8 cellular contexts compared by ENCODE assay signal in genomic region chrX:14030248-14030592, GRCh38. TPM values are rescaled to one million over a fixed set of nuclear protein-coding genes. Genes with fewer than 3 reads are reported as not detected.
DNase-seq lines count a peak whose midpoint lies in the region; ATAC-seq and TF ChIP-seq lines count a peak whose summit lies in the region.

No MANE protein-coding gene starts in this region.

- H2AFZ ChIP-seq in neuronal stem cell (ENCODE audit: low read length) = peak overlapping the region; percentile 83

- no peaks in the 10 kb centered on the region for H3K27me3 ChIP-seq in neuronal stem cell (ENCODE audit: control insufficient read depth in 3 of 3, insufficient read depth in 3 of 3, low read depth in 1 of 3, low read length in 3 of 3)

- in situ Hi-C loops in KBM-7 (cut with MboI; ENCODE audit: low pct_unique_long_range_greater_than_20kb, low sequenced_read_pairs) = loop anchor here (25.0 kb wide), 2 partner anchors 368 to 518 kb away; partner anchors contain the start of gene TCEANC

- no peak overlapping the region for H3K18ac ChIP-seq in neuronal stem cell (ENCODE audit: low read length)

- no peak overlapping the region for H3K23ac ChIP-seq in neuronal stem cell (ENCODE audit: low read depth, low read length, poor library complexity)

- H3K4me3 ChIP-seq in AG09309 (ENCODE audit: control insufficient read depth, low read depth, low read length) (peak overlapping the region; percentile 71), SK-N-MC (peak overlapping the region; percentile 86), neuronal stem cell (ENCODE audit: low read length in 2 of 2) (peak overlapping the region; percentile 53 to 82)

- no peak overlapping the region for H2BK120ac ChIP-seq in neuronal stem cell (ENCODE audit: low read depth, low read length)

- peaks cover 5 to 12% of the 10 kb centered on the region in 2 donors for H3K4me1 ChIP-seq in neuronal stem cell (ENCODE audit: control insufficient read depth in 2 of 2, insufficient read depth in 1 of 2, low read depth in 1 of 2, low read length in 2 of 2)

- WGBS in neuronal stem cell (ENCODE audit: extremely low coverage in 2 of 2, insufficient read length in 2 of 2, insufficient replicate concordance in 1 of 2), 2 donors = no CpG with 5 or more reads among the region's 4 CpGs

- H2BK5ac ChIP-seq in neuronal stem cell (ENCODE audit: low read length) = no peak overlapping the region

- peak overlapping the region; percentile 3 for H3K4me2 ChIP-seq in neuronal stem cell (ENCODE audit: insufficient read depth, low read length, poor library complexity, severe bottlenecking)

- no peaks in the 10 kb centered on the region for H3K79me1 ChIP-seq in neuronal stem cell (ENCODE audit: low read depth, low read length)

- H3K14ac ChIP-seq in neuronal stem cell (ENCODE audit: low read length) = no peak overlapping the region

- H2AK5ac ChIP-seq in neuronal stem cell (ENCODE audit: low read depth, low read length) = no peak overlapping the region

- H2BK15ac ChIP-seq in neuronal stem cell (ENCODE audit: low read length) = no peak overlapping the region

- H4K91ac ChIP-seq in neuronal stem cell (ENCODE audit: low read depth, low read length, poor library complexity) = no peak overlapping the region

- H3K9me3 ChIP-seq in SK-N-MC (ENCODE audit: low read depth, low read length) = no peaks in the 10 kb centered on the region
- no peaks in the 10 kb centered on the region for H3K9me3 ChIP-seq in neuronal stem cell (replicated peaks in 1 of 2; ENCODE audit: control insufficient read depth in 2 of 2, insufficient read depth in 1 of 2, low read depth in 1 of 2, low read length in 2 of 2)

- H3K36me3 ChIP-seq in SK-N-MC (ENCODE audit: insufficient read depth, low read length) = no peaks in the 10 kb centered on the region
- H3K36me3 ChIP-seq in neuronal stem cell (replicated peaks in 1 of 2; ENCODE audit: control insufficient read depth in 2 of 2, insufficient read depth in 2 of 2, low read length in 2 of 2) = no peaks in the 10 kb centered on the region

- peak overlapping the region; percentile 76 for H3K27ac ChIP-seq in SK-N-MC
- H3K27ac ChIP-seq in epithelial cell of prostate = peak overlapping the region; percentile 88
- H3K27ac ChIP-seq in neuronal stem cell (replicated peaks; ENCODE audit: low read length) = no peak overlapping the region

- ATAC-seq in GM21529 (IDR thresholded peaks at IDR 0.05; ENCODE audit: unreplicated experiment) = peak; percentile 11

- DNase-seq in AG09309 (ENCODE audit: low read depth) (no peak), SK-N-MC (ENCODE audit: low read depth, low spot score) (no peak), epithelial cell of prostate (ENCODE audit: low read depth, low spot score) (no peak), neuronal stem cell (ENCODE audit: low spot score) (no peak), COR-L47 (lab: John Stamatoyannopoulos, UW) (no peak), GF-D8 (lab: John Stamatoyannopoulos, UW) (no peak), KBM-7 (no peak)

- TF ChIP-seq CTCF in AG09309 (IDR thresholded peaks at IDR 0.05; ENCODE audit: control insufficient read depth, insufficient read depth, low read depth, low read length, missing control alignments) = no peak

- H3K9ac ChIP-seq in SK-N-MC (ENCODE audit: insufficient read length) (peak overlapping the region; percentile 90), neuronal stem cell (ENCODE audit: low read depth, low read length, poor library complexity) (no peak overlapping the region)

- no peak overlapping the region for H3K4ac ChIP-seq in neuronal stem cell (ENCODE audit: low read length)

- H4K8ac ChIP-seq in neuronal stem cell (ENCODE audit: low read depth, low read length) = no peak overlapping the region

- H2BK12ac ChIP-seq in neuronal stem cell (ENCODE audit: low read length) = no peak overlapping the region

RNA-seq across cellular contexts. Expression of gene GEMIN8, which starts 0.5 kb away (rescaled TPM):
- polyA plus RNA-seq in neuronal stem cell (2013, experiment 1 of 2) = 16.1 TPM
- polyA plus RNA-seq in neuronal stem cell (2013, experiment 2 of 2) = 16.3 TPM
